Comparison of ENCODE assay signal across 33 cellular contexts in genomic region chr17:22145605-22146178, GRCh38.
"Had no signal": no experiment of that assay in that cellular context is flagged by ENCODE, and none has a peak within 500 bp of the region (broad histone marks: within the 10 kb centered on the region; RNA-seq: fewer than 3 reads in every experiment).

No MANE protein-coding gene starts in this region.

- H3K4me3 ChIP-seq: SJSA1 had no signal

- H3K4me3 Mint-ChIP-seq: activated CD4-positive, alpha-beta memory T cell treated with anti-CD3 and anti-CD28 coated beads, Interleukin-2, amount 10 ng/mL, durations not matched to agents 7 days and 5 days; activated CD8-positive, alpha-beta memory T cell treated with anti-CD3 and anti-CD28 coated beads, Interleukin-2, amount 10 ng/mL, durations not matched to agents 7 days and 5 days; activated naive CD4-positive, alpha-beta T cell treated with anti-CD3 and anti-CD28 coated beads, Interleukin-2, amount 10 ng/mL, durations not matched to agents 7 days and 5 days; activated naive CD8-positive, alpha-beta T cell; activated naive CD8-positive, alpha-beta T cell treated with anti-CD3 and anti-CD28 coated beads, Interleukin-2, amount 50 U/mL, for 24 hours; T-helper 1 cell treated with Interleukin-12 subunit alpha and Interleukin-12 subunit beta and Interleukin-4 antibody, amounts not matched to agents 30 μg/mL and 1 μg/mL, for 36 hours; T-helper 2 cell treated with Interferon-gamma antibody and Interleukin-4, amounts not matched to agents 5 μg/mL and 100 μg/mL, for 36 hours had no signal

- H3K9ac ChIP-seq: SK-N-SH had no signal

- H3K27me3 Mint-ChIP-seq: activated CD4-positive, alpha-beta memory T cell treated with anti-CD3 and anti-CD28 coated beads, Interleukin-2, amount 10 ng/mL, durations not matched to agents 7 days and 5 days; activated CD8-positive, alpha-beta memory T cell treated with anti-CD3 and anti-CD28 coated beads, Interleukin-2, amount 10 ng/mL, durations not matched to agents 7 days and 5 days; activated naive CD4-positive, alpha-beta T cell treated with anti-CD3 and anti-CD28 coated beads, Interleukin-2, amount 10 ng/mL, durations not matched to agents 7 days and 5 days; activated naive CD8-positive, alpha-beta T cell; activated naive CD8-positive, alpha-beta T cell treated with anti-CD3 and anti-CD28 coated beads, Interleukin-2, amount 50 U/mL, for 24 hours had no signal

- H3K36me3 Mint-ChIP-seq: activated CD8-positive, alpha-beta memory T cell treated with anti-CD3 and anti-CD28 coated beads, Interleukin-2, amount 10 ng/mL, durations not matched to agents 7 days and 5 days; activated naive CD4-positive, alpha-beta T cell treated with anti-CD3 and anti-CD28 coated beads, Interleukin-2, amount 10 ng/mL, durations not matched to agents 7 days and 5 days; activated naive CD8-positive, alpha-beta T cell had no signal

- H3K4me1 ChIP-seq: SJSA1 had no signal

- H3K9me3 ChIP-seq: SJSA1, SK-N-SH had no signal

- H3K27ac ChIP-seq: brain microvascular endothelial cell, SJSA1, WERI-Rb-1 had no signal

- H3K4me1 Mint-ChIP-seq: activated CD4-positive, alpha-beta memory T cell treated with anti-CD3 and anti-CD28 coated beads, Interleukin-2, amount 10 ng/mL, durations not matched to agents 7 days and 5 days; activated CD8-positive, alpha-beta memory T cell treated with anti-CD3 and anti-CD28 coated beads, Interleukin-2, amount 10 ng/mL, durations not matched to agents 7 days and 5 days; activated naive CD4-positive, alpha-beta T cell treated with anti-CD3 and anti-CD28 coated beads, Interleukin-2, amount 10 ng/mL, durations not matched to agents 7 days and 5 days; activated naive CD8-positive, alpha-beta T cell treated with anti-CD3 and anti-CD28 coated beads, Interleukin-2, amount 50 U/mL, for 24 hours had no signal

- ATAC-seq: activated CD8-positive, alpha-beta memory T cell treated with anti-CD3 and anti-CD28 coated beads, Interleukin-2, amount 10 ng/mL, durations not matched to agents 7 days and 5 days; activated naive CD8-positive, alpha-beta T cell treated with anti-CD3 and anti-CD28 coated beads, Interleukin-2, amount 50 U/mL, for 24 hours had no signal

- H3K36me3 ChIP-seq: brain microvascular endothelial cell, SJSA1, WERI-Rb-1 had no signal

- H3K27ac Mint-ChIP-seq: activated CD4-positive, alpha-beta memory T cell treated with anti-CD3 and anti-CD28 coated beads, Interleukin-2, amount 10 ng/mL, durations not matched to agents 7 days and 5 days; activated CD8-positive, alpha-beta memory T cell treated with anti-CD3 and anti-CD28 coated beads, Interleukin-2, amount 10 ng/mL, durations not matched to agents 7 days and 5 days; activated naive CD4-positive, alpha-beta T cell treated with anti-CD3 and anti-CD28 coated beads, Interleukin-2, amount 10 ng/mL, durations not matched to agents 7 days and 5 days; activated naive CD8-positive, alpha-beta T cell; activated naive CD8-positive, alpha-beta T cell treated with anti-CD3 and anti-CD28 coated beads, Interleukin-2, amount 50 U/mL, for 24 hours; T-helper 1 cell treated with Interleukin-12 subunit alpha and Interleukin-12 subunit beta and Interleukin-4 antibody, amounts not matched to agents 30 μg/mL and 1 μg/mL, for 36 hours; T-helper 2 cell treated with Interferon-gamma antibody and Interleukin-4, amounts not matched to agents 5 μg/mL and 100 μg/mL, for 36 hours had no signal

- DNase-seq: activated CD4-positive, alpha-beta memory T cell treated with anti-CD3 and anti-CD28 coated beads, Interleukin-2, amount 10 ng/mL, durations not matched to agents 7 days and 5 days; activated CD4-positive, alpha-beta T cell treated with anti-CD3 and anti-CD28 coated beads for 1 hour; activated CD4-positive, alpha-beta T cell treated with anti-CD3 and anti-CD28 coated beads for 48 hours; activated CD4-positive, CD25-positive, alpha-beta regulatory T cell; activated CD8-positive, alpha-beta memory T cell treated with anti-CD3 and anti-CD28 coated beads for 24 hours; activated CD8-positive, alpha-beta memory T cell treated with anti-CD3 and anti-CD28 coated beads, Interleukin-2, amount 10 ng/mL, durations not matched to agents 7 days and 5 days; activated CD8-positive, alpha-beta memory T cell treated with anti-CD3 and anti-CD28 coated beads, Interleukin-2, amount 50 U/mL, for 48 hours; activated effector memory CD4-positive, alpha-beta T cell treated with Interleukin-2 at 50 U/mL for 16 hours; activated naive CD4-positive, alpha-beta T cell treated with anti-CD3 and anti-CD28 coated beads, Interleukin-2, amount 10 ng/mL, durations not matched to agents 7 days and 5 days; activated naive CD8-positive, alpha-beta T cell treated with anti-CD3 and anti-CD28 coated beads, Interleukin-2, amount 50 U/mL, for 24 hours; activated T-cell treated with anti-CD3 and anti-CD28 coated beads, Interleukin-2, amount 50 U/mL, for 48 hours; amniotic stem cell; aorta; brain microvascular endothelial cell; central memory CD4-positive, alpha-beta T cell; NCI-H1105; NCI-H1417 treated with DMSO at 0.1 percent for 48 hours; NCI-H187 treated with DMSO at 0.1 percent for 48 hours; NCI-H2081; NCI-H2171 treated with DMSO at 0.1 percent for 48 hours; NCI-H2227 treated with DMSO at 0.1 percent for 48 hours; NCI-H446; NCI-H524; NCI-H69; NCI-H82; NK-92 treated with Interleukin-12 subunit alpha and Interleukin-12 subunit beta, amount 100 ng/mL, for 24 hours; SHP77 treated with DMSO at 0.1 percent for 48 hours; SK-N-SH; WERI-Rb-1 had no signal
